ENCODE assay signal across 2 cellular contexts in genomic region chr1:196493881-196494280, GRCh38.
TF ChIP-seq lines count a peak whose summit lies in the region.

No MANE protein-coding gene starts in this region.

TF ChIP-seq in HepG2, 621 proteins besides CTCF, POLR2A, EP300 and RAD21:
- TF ChIP-seq ZNF335 (CRISPR knock-in tag; IDR thresholded peaks at IDR 0.05) (no peak), ZNF615 (CRISPR knock-in tag; IDR thresholded peaks at IDR 0.05; ENCODE audit: borderline replicate concordance) (no peak), ZNF75D (CRISPR knock-in tag; IDR thresholded peaks at IDR 0.05; ENCODE audit: borderline replicate concordance) (no peak), HNRNPH1 (optimal IDR thresholded peaks at IDR 0.05; ENCODE audit: low read depth, low read length) (no peak), ATF7-NPFF (CRISPR knock-in tag; IDR thresholded peaks at IDR 0.05; ENCODE audit: low read depth) (no peak), CBFB (CRISPR knock-in tag; IDR thresholded peaks at IDR 0.05) (no peak), ZNF501 (CRISPR knock-in tag; IDR thresholded peaks at IDR 0.05) (no peak), ZNF672 (CRISPR knock-in tag; IDR thresholded peaks at IDR 0.05) (no peak)

TF ChIP-seq in K562, 482 proteins besides CTCF, POLR2A, EP300 and RAD21:
- TF ChIP-seq ZNF316 (IDR thresholded peaks at IDR 0.05) = peak; percentile 50; the same call in 1 of the 2 replicates
- TF ChIP-seq KDM1A (IDR thresholded peaks at IDR 0.05) = peak in 1 of 2 experiments; percentile 65; a peak in 2 of 4 replicates
- TF ChIP-seq C11orf30 (IDR thresholded peaks at IDR 0.05; ENCODE audit: low read depth) = peak; percentile 48; the same call in 1 of the 2 replicates
- TF ChIP-seq, protein P1, sequence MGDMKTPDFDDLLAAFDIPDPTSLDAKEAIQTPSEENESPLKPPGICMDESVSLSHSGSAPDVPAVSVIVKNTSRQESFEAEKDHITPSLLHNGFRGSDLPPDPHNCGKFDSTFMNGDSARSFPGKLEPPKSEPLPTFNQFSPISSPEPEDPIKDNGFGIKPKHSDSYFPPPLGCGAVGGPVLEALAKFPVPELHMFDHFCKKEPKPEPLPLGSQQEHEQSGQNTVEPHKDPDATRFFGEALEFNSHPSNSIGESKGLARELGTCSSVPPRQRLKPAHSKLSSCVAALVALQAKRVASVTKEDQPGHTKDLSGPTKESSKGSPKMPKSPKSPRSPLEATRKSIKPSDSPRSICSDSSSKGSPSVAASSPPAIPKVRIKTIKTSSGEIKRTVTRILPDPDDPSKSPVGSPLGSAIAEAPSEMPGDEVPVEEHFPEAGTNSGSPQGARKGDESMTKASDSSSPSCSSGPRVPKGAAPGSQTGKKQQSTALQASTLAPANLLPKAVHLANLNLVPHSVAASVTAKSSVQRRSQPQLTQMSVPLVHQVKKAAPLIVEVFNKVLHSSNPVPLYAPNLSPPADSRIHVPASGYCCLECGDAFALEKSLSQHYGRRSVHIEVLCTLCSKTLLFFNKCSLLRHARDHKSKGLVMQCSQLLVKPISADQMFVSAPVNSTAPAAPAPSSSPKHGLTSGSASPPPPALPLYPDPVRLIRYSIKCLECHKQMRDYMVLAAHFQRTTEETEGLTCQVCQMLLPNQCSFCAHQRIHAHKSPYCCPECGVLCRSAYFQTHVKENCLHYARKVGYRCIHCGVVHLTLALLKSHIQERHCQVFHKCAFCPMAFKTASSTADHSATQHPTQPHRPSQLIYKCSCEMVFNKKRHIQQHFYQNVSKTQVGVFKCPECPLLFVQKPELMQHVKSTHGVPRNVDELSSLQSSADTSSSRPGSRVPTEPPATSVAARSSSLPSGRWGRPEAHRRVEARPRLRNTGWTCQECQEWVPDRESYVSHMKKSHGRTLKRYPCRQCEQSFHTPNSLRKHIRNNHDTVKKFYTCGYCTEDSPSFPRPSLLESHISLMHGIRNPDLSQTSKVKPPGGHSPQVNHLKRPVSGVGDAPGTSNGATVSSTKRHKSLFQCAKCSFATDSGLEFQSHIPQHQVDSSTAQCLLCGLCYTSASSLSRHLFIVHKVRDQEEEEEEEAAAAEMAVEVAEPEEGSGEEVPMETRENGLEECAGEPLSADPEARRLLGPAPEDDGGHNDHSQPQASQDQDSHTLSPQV (IDR thresholded peaks at IDR 0.05) = 0 out of 2 replicates have a peak, but pooled peaks have one; percentile 39
- TF ChIP-seq PPARD (CRISPR knock-in tag; IDR thresholded peaks at IDR 0.05) = no peak
